ENCODE assay signal across 12 cellular contexts in genomic region chr12:113932411-113933196, GRCh38. TPM values are rescaled to one million over a fixed set of nuclear protein-coding genes. Genes with fewer than 3 reads are reported as not detected.
A peak's percentile ranks its signal among the peaks of the same experiment; 100 is the strongest.
DNase-seq lines count a peak whose midpoint lies in the region; ATAC-seq lines count a peak whose summit lies in the region.
"Had no signal": no experiment of that assay in that cellular context is flagged by ENCODE, and none has a peak within 500 bp of the region (broad histone marks: within the 10 kb centered on the region; RNA-seq: fewer than 3 reads in every experiment).

No MANE protein-coding gene starts in this region.

- no peaks in the 10 kb centered on the region for H3K9me3 ChIP-seq in skeletal muscle satellite cell (replicated peaks; ENCODE audit: low read length)
- H3K9me3 ChIP-seq: upper lobe of right lung had no signal

- no peak overlapping the region for H3K4me3 ChIP-seq in skeletal muscle satellite cell (ENCODE audit: low read length)
- H3K4me3 ChIP-seq: upper lobe of right lung had no signal

- H3K36me3 Mint-ChIP-seq in central memory CD8-positive, alpha-beta T cell (ENCODE audit: insufficient read depth) = peaks cover 30% of the 10 kb centered on the region

- peak overlapping the region; percentile 25 for H3K4me2 ChIP-seq in skeletal muscle satellite cell (ENCODE audit: low read length)

- no peak overlapping the region for H3K4me3 Mint-ChIP-seq in central memory CD8-positive, alpha-beta T cell
- H3K4me3 Mint-ChIP-seq: T-helper 17 cell had no signal

- H3K27ac Mint-ChIP-seq in central memory CD8-positive, alpha-beta T cell (ENCODE audit: low read depth) = peak overlapping the region; percentile 27
- H3K27ac Mint-ChIP-seq: T-helper 17 cell had no signal

- peaks cover 11% of the 10 kb centered on the region for H3K4me1 ChIP-seq in skeletal muscle satellite cell (ENCODE audit: control insufficient read depth, insufficient read depth, low read length)
- H3K4me1 ChIP-seq: upper lobe of right lung had no signal

- ATAC-seq in central memory CD8-positive, alpha-beta T cell (replicated peaks; ENCODE audit: extremely low read depth, poor library complexity, severe bottlenecking) = no peak
- no peak for ATAC-seq in HG02870 (IDR thresholded peaks at IDR 0.05; ENCODE audit: unreplicated experiment)
- no peak for ATAC-seq in HG02885 (IDR thresholded peaks at IDR 0.05; ENCODE audit: poor library complexity, unreplicated experiment)
- ATAC-seq in GM21381 (IDR thresholded peaks at IDR 0.05; ENCODE audit: unreplicated experiment) = no peak
- ATAC-seq in HG03135 (IDR thresholded peaks at IDR 0.05; ENCODE audit: unreplicated experiment) = no peak
- ATAC-seq: T-helper 17 cell, upper lobe of right lung had no signal

- H3K9me3 Mint-ChIP-seq in central memory CD8-positive, alpha-beta T cell = no peaks in the 10 kb centered on the region

- no peaks in the 10 kb centered on the region for H3K27me3 Mint-ChIP-seq in central memory CD8-positive, alpha-beta T cell
- H3K27me3 Mint-ChIP-seq: T-helper 17 cell had no signal

- H3K9ac ChIP-seq in skeletal muscle satellite cell (ENCODE audit: low read depth, low read length) = no peak overlapping the region

- peaks cover 34% of the 10 kb centered on the region for H3K4me1 Mint-ChIP-seq in central memory CD8-positive, alpha-beta T cell

- peak; percentile 88 for DNase-seq in NCI-H2227 (lab: John Stamatoyannopoulos, UW; ENCODE audit: unreplicated experiment)
- no peak for DNase-seq in central memory CD8-positive, alpha-beta T cell (ENCODE audit: low spot score in 2 of 2)
- peak; percentile 55 for DNase-seq in inferior parietal cortex (ENCODE audit: extremely low spot score)
- DNase-seq: activated gamma-delta T cell, NCI-H446 treated with DMSO at 0.1 percent for 48 hours, T-helper 17 cell, upper lobe of right lung had no signal

- H3K27me3 ChIP-seq in skeletal muscle satellite cell (ENCODE audit: control insufficient read depth, insufficient read depth, low read length) = no peaks in the 10 kb centered on the region
- H3K27me3 ChIP-seq: upper lobe of right lung had no signal

- H3K36me3 ChIP-seq in skeletal muscle satellite cell (ENCODE audit: insufficient read depth, low read length) = peaks cover 30% of the 10 kb centered on the region

RNA-seq across cellular contexts. Expression of gene RBM19, which starts 33.5 kb away (rescaled TPM):
- total RNA-seq in skeletal muscle satellite cell (2012; rRNA removed) = 26.4 and 27.3 TPM in 2 replicates

Comparison
In these comparisons a context has a peak if more than half of its experiments do, and no peak if none do; other contexts are left out.
1. DNase-seq: peak in NCI-H2227 (single experiment) and inferior parietal cortex (single experiment); none in central memory CD8-positive, alpha-beta T cell (0 of 2).